In genomic region chr16:17027488-17028129, GRCh38 we compare ENCODE assay signal across 13 cellular contexts.
DNase-seq lines count a peak whose midpoint lies in the region; ATAC-seq, FAIRE-seq and TF ChIP-seq lines count a peak whose summit lies in the region.
"Had no signal": no experiment of that assay in that cellular context is flagged by ENCODE, and none has a peak within 500 bp of the region (broad histone marks: within the 10 kb centered on the region; RNA-seq: fewer than 3 reads in every experiment).

No MANE protein-coding gene starts in this region.

- TF ChIP-seq POLR2A in GM12892 (IDR thresholded peaks at IDR 0.05; ENCODE audit: low read depth, low read length), result no peak
- TF ChIP-seq POLR2A in gastrocnemius medialis (IDR thresholded peaks at IDR 0.05), result no peak

- TF ChIP-seq CTCF in WERI-Rb-1 (IDR thresholded peaks at IDR 0.05; ENCODE audit: low read depth, low read length) (no peak), gastrocnemius medialis (IDR thresholded peaks at IDR 0.05 in 4 of 5, conservative IDR thresholded peaks at IDR 0.05 in 1 of 5) (no peak), chondrocyte (IDR thresholded peaks at IDR 0.05) (no peak)

- FAIRE-seq in GM12892 (lab: Jason Lieb, UNC), result peak; percentile 91

- no peaks in the 10 kb centered on the region for H3K36me3 ChIP-seq in WERI-Rb-1
- no peaks in the 10 kb centered on the region for H3K36me3 ChIP-seq in gastrocnemius medialis

- H3K27me3 ChIP-seq in WERI-Rb-1 (ENCODE audit: insufficient read depth, low read depth, severe bottlenecking) (no peaks in the 10 kb centered on the region), gastrocnemius medialis (no peaks in the 10 kb centered on the region)
- H3K27me3 ChIP-seq: body of pancreas, testis had no signal

- no peak overlapping the region for H3K27ac ChIP-seq in WERI-Rb-1
- H3K27ac ChIP-seq in gastrocnemius medialis, result no peak overlapping the region
- H3K27ac ChIP-seq: body of pancreas, testis had no signal

- peaks cover 6% of the 10 kb centered on the region for H3K9me3 Mint-ChIP-seq in stimulated activated memory B cell treated with anti-CD40 and anti-IgM and Interleukin-4, amounts not matched to agents 10 μg/mL and 1 μg/mL and 100 μg/mL, for 72 hours
- H3K9me3 Mint-ChIP-seq in chondrocyte (ENCODE audit: low read depth), result peaks cover 9% of the 10 kb centered on the region

- no peaks in the 10 kb centered on the region for H3K4me1 ChIP-seq in gastrocnemius medialis
- H3K4me1 ChIP-seq: body of pancreas, testis had no signal

- DNase-seq in GM12892 (ENCODE audit: insufficient read length) (no peak), WERI-Rb-1 (no peak), gastrocnemius medialis (no peak), chondrocyte (ENCODE audit: low spot score) (no peak)
- DNase-seq: activated CD8-positive, alpha-beta memory T cell treated with anti-CD3 and anti-CD28 coated beads for 24 hours; body of pancreas; C1 segment of cervical spinal cord; NCI-H1048; NCI-H2227 treated with DMSO at 0.1 percent for 48 hours; testis had no signal

- H3K9me3 ChIP-seq in WERI-Rb-1 (ENCODE audit: severe bottlenecking) (peaks cover 4% of the 10 kb centered on the region), gastrocnemius medialis (no peaks in the 10 kb centered on the region)
- H3K9me3 ChIP-seq: body of pancreas, testis had no signal

- intact Hi-C loops in gastrocnemius medialis (cut with DNase I; ENCODE audit: low total_unique reads), result no loop called here

- peaks cover 57% of the 10 kb centered on the region for H3K4me1 Mint-ChIP-seq in stimulated activated memory B cell treated with anti-CD40 and anti-IgM and Interleukin-4, amounts not matched to agents 10 μg/mL and 1 μg/mL and 100 μg/mL, for 72 hours
- no peaks in the 10 kb centered on the region for H3K4me1 Mint-ChIP-seq in chondrocyte (ENCODE audit: low read depth)

- ATAC-seq in GM21737 (IDR thresholded peaks at IDR 0.05; ENCODE audit: unreplicated experiment) (peak; percentile 41), HG03460 (IDR thresholded peaks at IDR 0.05; ENCODE audit: unreplicated experiment) (peak; percentile 47), gastrocnemius medialis (no peak)
- peak; percentile 90 for ATAC-seq in stimulated activated memory B cell treated with anti-CD40 and anti-IgM and Interleukin-4, amounts not matched to agents 10 μg/mL and 1 μg/mL and 100 μg/mL, for 72 hours
- ATAC-seq: body of pancreas had no signal

- in situ Hi-C loops in gastrocnemius medialis (cut with MboI; ENCODE audit: low sequenced_read_pairs in 4 of 4), result no loop called here

- H3K36me3 Mint-ChIP-seq in stimulated activated memory B cell treated with anti-CD40 and anti-IgM and Interleukin-4, amounts not matched to agents 10 μg/mL and 1 μg/mL and 100 μg/mL, for 72 hours, result peaks cover 45% of the 10 kb centered on the region
- no peaks in the 10 kb centered on the region for H3K36me3 Mint-ChIP-seq in chondrocyte (ENCODE audit: low read depth)

- no peaks in the 10 kb centered on the region for H3K27me3 Mint-ChIP-seq in stimulated activated memory B cell treated with anti-CD40 and anti-IgM and Interleukin-4, amounts not matched to agents 10 μg/mL and 1 μg/mL and 100 μg/mL, for 72 hours
- H3K27me3 Mint-ChIP-seq in chondrocyte (ENCODE audit: low read depth), result no peaks in the 10 kb centered on the region

- peak overlapping the region; percentile 67 for H3K4me3 Mint-ChIP-seq in stimulated activated memory B cell treated with anti-CD40 and anti-IgM and Interleukin-4, amounts not matched to agents 10 μg/mL and 1 μg/mL and 100 μg/mL, for 72 hours
- H3K4me3 Mint-ChIP-seq in chondrocyte (ENCODE audit: unreplicated experiment), result no peak overlapping the region

- peak overlapping the region; percentile 92 for H3K27ac Mint-ChIP-seq in stimulated activated memory B cell treated with anti-CD40 and anti-IgM and Interleukin-4, amounts not matched to agents 10 μg/mL and 1 μg/mL and 100 μg/mL, for 72 hours
- H3K27ac Mint-ChIP-seq in chondrocyte (ENCODE audit: unreplicated experiment), result no peak overlapping the region

- H3K4me3 ChIP-seq in WERI-Rb-1 (ENCODE audit: low read depth, low read length), result no peak overlapping the region
- no peak overlapping the region for H3K4me3 ChIP-seq in gastrocnemius medialis
- H3K4me3 ChIP-seq: body of pancreas, testis had no signal

Comparison
In these comparisons a context has a peak if more than half of its experiments do, and no peak if none do; other contexts are left out.
1. ATAC-seq: peak in GM21737 (single experiment), HG03460 (single experiment) and stimulated activated memory B cell treated with anti-CD40 and anti-IgM and Interleukin-4, amounts not matched to agents 10 μg/mL and 1 μg/mL and 100 μg/mL, for 72 hours (single experiment); none in gastrocnemius medialis (0 of 2).